Comparison of ENCODE assay signal across 8 cellular contexts in the genomic region with DNA sequence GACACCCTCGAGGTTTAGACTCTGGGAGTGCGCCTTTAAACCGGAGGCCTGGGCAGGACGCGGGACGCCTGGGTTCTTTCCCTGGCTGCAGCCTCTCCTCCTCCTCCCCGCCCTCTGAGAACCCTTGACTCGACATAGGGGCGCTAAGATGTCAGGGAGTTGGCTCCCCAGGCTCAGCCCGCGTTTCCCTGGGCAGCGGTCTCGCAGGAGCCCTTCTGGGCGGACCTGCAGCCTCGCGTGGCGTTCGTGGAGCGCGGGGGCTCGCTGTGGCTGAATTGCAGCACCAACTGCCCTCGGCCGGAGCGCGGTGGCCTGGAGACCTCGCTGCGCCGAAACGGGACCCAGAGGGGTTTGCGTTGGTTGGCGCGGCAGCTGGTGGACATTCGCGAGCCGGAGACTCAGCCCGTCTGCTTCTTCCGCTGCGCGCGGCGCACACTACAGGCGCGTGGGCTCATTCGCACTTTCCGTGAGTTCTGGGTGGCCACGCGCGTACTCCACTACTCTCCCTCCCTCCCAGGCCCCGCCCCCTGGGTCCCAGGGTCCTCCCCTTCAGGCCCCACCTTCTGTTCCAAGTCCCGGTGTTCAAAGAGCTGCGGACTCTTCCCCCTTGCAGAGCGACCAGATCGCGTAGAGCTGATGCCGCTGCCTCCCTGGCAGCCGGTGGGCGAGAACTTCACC. TPM values are rescaled to one million over a fixed set of nuclear protein-coding genes. Genes with fewer than 3 reads are reported as not detected.
DNase-seq lines count a peak whose midpoint lies in the region; ATAC-seq and TF ChIP-seq lines count a peak whose summit lies in the region.

No MANE protein-coding gene starts in this region.

- H3K9me3 Mint-ChIP-seq in IgD-negative memory B cell (peaks cover 0 to 7% (median 0%) of the 10 kb centered on the region in 3 donors), WTC11 (no peaks in the 10 kb centered on the region), endodermal cell (peaks cover 9% of the 10 kb centered on the region)
- H3K9me3 Mint-ChIP-seq in naive thymus-derived CD4-positive, alpha-beta T cell = peaks cover 0 to 4% (median 0%) of the 10 kb centered on the region in 11 donors

- H3K27me3 Mint-ChIP-seq in IgD-negative memory B cell (peaks cover 62% of the 10 kb centered on the region), WTC11 (ENCODE audit: low read depth) (peaks cover 98% of the 10 kb centered on the region), endodermal cell (ENCODE audit: insufficient read depth) (peaks cover 100% of the 10 kb centered on the region)
- peaks cover 43 to 78% (median 52%) of the 10 kb centered on the region in 5 donors for H3K27me3 Mint-ChIP-seq in naive thymus-derived CD4-positive, alpha-beta T cell

- ATAC-seq in WTC11 = no peak
- ATAC-seq in naive thymus-derived CD4-positive, alpha-beta T cell = peak; percentile 25
- peak; percentile 5 to 53 for ATAC-seq in upper lobe of left lung (ENCODE audit: low FRiP score in 2 of 2)
- no peak for ATAC-seq in HG02970 (IDR thresholded peaks at IDR 0.05; ENCODE audit: low FRiP score, unreplicated experiment)
- no peak for ATAC-seq in GM19452 (IDR thresholded peaks at IDR 0.05; ENCODE audit: unreplicated experiment)

- peaks cover 33 to 41% (median 39%) of the 10 kb centered on the region in 3 donors for H3K4me1 Mint-ChIP-seq in IgD-negative memory B cell
- peaks cover 42% of the 10 kb centered on the region for H3K4me1 Mint-ChIP-seq in WTC11
- H3K4me1 Mint-ChIP-seq in endodermal cell = peaks cover 14% of the 10 kb centered on the region
- H3K4me1 Mint-ChIP-seq in naive thymus-derived CD4-positive, alpha-beta T cell = peaks cover 49 to 82% (median 72%) of the 10 kb centered on the region in 7 donors

- peak overlapping the region; percentile 82 to 99 (median 89) for H3K27ac Mint-ChIP-seq in IgD-negative memory B cell
- no peak overlapping the region for H3K27ac Mint-ChIP-seq in WTC11
- no peak overlapping the region for H3K27ac Mint-ChIP-seq in endodermal cell
- peak overlapping the region in 2 of 9 donors; percentile 22 to 69 for H3K27ac Mint-ChIP-seq in naive thymus-derived CD4-positive, alpha-beta T cell

- H3K36me3 ChIP-seq in endodermal cell (ENCODE audit: control insufficient read depth, insufficient read depth, low read length) (no peaks in the 10 kb centered on the region), upper lobe of left lung (peaks cover 0 to 3% (median under 1%) of the 10 kb centered on the region in 4 donors)
- H3K36me3 ChIP-seq in naive thymus-derived CD4-positive, alpha-beta T cell (ENCODE audit: control insufficient read depth in 2 of 3, insufficient read depth in 3 of 3, low read length in 3 of 3) = no peaks in the 10 kb centered on the region

- WGBS in endodermal cell (ENCODE audit: insufficient coverage in 1 of 2, insufficient read length in 1 of 2), 2 experiments = 1 to 2% methylated on average over 20 to 57 of the region's 57 CpGs
- 2% methylated on average over 19 to 33 of the region's 57 CpGs for WGBS in upper lobe of left lung, 2 donors

- H3K36me3 Mint-ChIP-seq in IgD-negative memory B cell (peaks cover 2% of the 10 kb centered on the region), WTC11 (no peaks in the 10 kb centered on the region), endodermal cell (ENCODE audit: low read depth) (no peaks in the 10 kb centered on the region)
- H3K36me3 Mint-ChIP-seq in naive thymus-derived CD4-positive, alpha-beta T cell = peaks cover 0 to 17% (median under 1%) of the 10 kb centered on the region in 5 donors

- H3K27me3 ChIP-seq in endodermal cell (ENCODE audit: control insufficient read depth, insufficient read depth, low read length, poor library complexity, severe bottlenecking) (peaks cover 100% of the 10 kb centered on the region), upper lobe of left lung (peaks cover 0 to 47% (median 22%) of the 10 kb centered on the region in 4 donors)
- peaks cover 8 to 58% of the 10 kb centered on the region in 2 donors for H3K27me3 ChIP-seq in naive thymus-derived CD4-positive, alpha-beta T cell (ENCODE audit: control insufficient read depth in 2 of 2, insufficient read depth in 2 of 2, low read length in 2 of 2)

- CTCF ChIA-PET in WTC11 (lab: Charles Lee) = interaction anchor here (0.6 to 9.0 kb wide), 15 partner anchors 19 to 196 kb away, joined by 3 to 180 read pairs (median 4); a partner anchor contains a TSS
- CTCF ChIA-PET in naive thymus-derived CD4-positive, alpha-beta T cell (lab: Charles Lee) = interaction anchor here (1.0 to 1.5 kb wide), 2 partner anchors 24 to 98 kb away, joined by 3 to 5 read pairs; no protein-coding TSS in a partner anchor

- H3K4me1 ChIP-seq in endodermal cell (ENCODE audit: control insufficient read depth, insufficient read depth, low read length) (peaks cover 3% of the 10 kb centered on the region), upper lobe of left lung (peaks cover 92 to 100% (median 98%) of the 10 kb centered on the region in 4 donors)
- peaks cover 61 to 77% of the 10 kb centered on the region in 2 donors for H3K4me1 ChIP-seq in naive thymus-derived CD4-positive, alpha-beta T cell (ENCODE audit: control insufficient read depth in 2 of 2, insufficient read depth in 2 of 2, low read length in 2 of 2)

- POLR2A ChIA-PET in WTC11 (lab: Charles Lee) = interaction anchor here (1.0 to 1.7 kb wide), 4 partner anchors 20 to 62 kb away, joined by 3 to 8 read pairs (median 5); a partner anchor contains a TSS
- POLR2A ChIA-PET in naive thymus-derived CD4-positive, alpha-beta T cell (lab: Charles Lee) = interaction anchor here (0.6 to 5.3 kb wide), 2 partner anchors 11 to 20 kb away, joined by 6 to 28 read pairs; a partner anchor contains a TSS

- H3K4me3 Mint-ChIP-seq in IgD-negative memory B cell (peak overlapping the region; percentile 71 to 93 (median 82)), WTC11 (peak overlapping the region; percentile 82), endodermal cell (peak overlapping the region; percentile 42)
- H3K4me3 Mint-ChIP-seq in naive thymus-derived CD4-positive, alpha-beta T cell = peak overlapping the region; percentile 59 to 87 (median 81)

- intact Hi-C loops in naive thymus-derived CD4-positive, alpha-beta T cell (cut with micrococcal nuclease) = loop anchor here in 1 of 2 donors (5.0 kb wide), 1 partner anchor 221 kb away; no protein-coding TSS in a partner anchor

- no peak overlapping the region for H3K27ac ChIP-seq in endodermal cell (ENCODE audit: low read depth, low read length)
- no peak overlapping the region for H3K27ac ChIP-seq in naive thymus-derived CD4-positive, alpha-beta T cell (ENCODE audit: low read depth, low read length)
- peak overlapping the region; percentile 37 to 82 (median 66) for H3K27ac ChIP-seq in upper lobe of left lung

- no peak for TF ChIP-seq CTCF in WTC11 (IDR thresholded peaks at IDR 0.05)
- TF ChIP-seq CTCF in endodermal cell (conservative IDR thresholded peaks at IDR 0.05) = no peak
- TF ChIP-seq CTCF in upper lobe of left lung (IDR thresholded peaks at IDR 0.05) = no peak

- H3K9ac ChIP-seq in endodermal cell (ENCODE audit: extremely low read depth, low read length, poor library complexity, severe bottlenecking) = no peak overlapping the region

- TF ChIP-seq EP300 in upper lobe of left lung (IDR thresholded peaks at IDR 0.05) = no peak

- TF ChIP-seq POLR2A in upper lobe of left lung (IDR thresholded peaks at IDR 0.05) = peak in 3 of 4 donors; percentile 45 to 72 (median 52)

- DNase-seq in COLO668 (lab: John Stamatoyannopoulos, UW; ENCODE audit: unreplicated experiment) = peak; percentile 29
- peak; percentile 73 for DNase-seq in WTC11 (ENCODE audit: low spot score)
- peak; percentile 82 for DNase-seq in endodermal cell
- peak in 5 of 9 donors; percentile 34 to 68 (median 39) for DNase-seq in naive thymus-derived CD4-positive, alpha-beta T cell
- peak; percentile 81 to 92 for DNase-seq in upper lobe of left lung

- peak overlapping the region; percentile 56 for H3K4me3 ChIP-seq in endodermal cell (ENCODE audit: low read length)
- H3K4me3 ChIP-seq in naive thymus-derived CD4-positive, alpha-beta T cell (ENCODE audit: low read length) = peak overlapping the region; percentile 57
- H3K4me3 ChIP-seq in upper lobe of left lung = peak overlapping the region; percentile 14 to 64 (median 46)

- no peaks in the 10 kb centered on the region for H3K9me3 ChIP-seq in endodermal cell (ENCODE audit: control insufficient read depth, low read length)
- no peaks in the 10 kb centered on the region for H3K9me3 ChIP-seq in naive thymus-derived CD4-positive, alpha-beta T cell (ENCODE audit: control insufficient read depth in 2 of 3, low read length in 3 of 3)
- H3K9me3 ChIP-seq in upper lobe of left lung = no peaks in the 10 kb centered on the region

RNA-seq across cellular contexts. Expression of a gene that starts 1.3 kb away (rescaled TPM):
- polyA plus RNA-seq in IgD-negative memory B cell = not detected
- total RNA-seq in WTC11 (2021) (7.3 to 8.1 TPM (median 8.0 TPM) in 3 replicates), endodermal cell (under 1 TPM; 0.18 to 0.37 TPM), upper lobe of left lung (100 to 1,000 TPM in 1 of 6 donors, 10 to 100 TPM in 5; 19.5 to 102 (median 27.2) TPM)
- polyA plus RNA-seq in endodermal cell (2013, experiment 1 of 2) = 1.2 TPM
- polyA plus RNA-seq in endodermal cell (2013, experiment 2 of 2) = 0.62 TPM
- 1 to 10 TPM in 1 of 5 experiments, under 1 TPM in 2, not detected in 2; 0.46 to 2.4 (median 0.48) TPM for total RNA-seq in naive thymus-derived CD4-positive, alpha-beta T cell
- not detected for polyA plus RNA-seq in naive thymus-derived CD4-positive, alpha-beta T cell

RNA-seq across cellular contexts. Expression of a gene that starts 4.3 kb away (rescaled TPM):
- polyA plus RNA-seq in IgD-negative memory B cell = 0.81 TPM
- 2.0 to 3.7 TPM (median 3.1 TPM) in 3 replicates for total RNA-seq in WTC11 (2021)
- total RNA-seq in endodermal cell = under 1 TPM in 1 of 2 donors, not detected in 1; 0.44 TPM
- 0.28 TPM for polyA plus RNA-seq in endodermal cell (2013, experiment 1 of 2)
- 0.21 TPM for polyA plus RNA-seq in endodermal cell (2013, experiment 2 of 2)
- 1 to 10 TPM in 3 of 5 experiments, under 1 TPM in 2; 0.40 to 3.7 (median 1.2) TPM for total RNA-seq in naive thymus-derived CD4-positive, alpha-beta T cell
- polyA plus RNA-seq in naive thymus-derived CD4-positive, alpha-beta T cell = under 1 TPM; 0.52 to 0.55 TPM
- total RNA-seq in upper lobe of left lung = 10 to 100 TPM in 5 of 6 donors, 1 to 10 TPM in 1; 6.3 to 24.3 (median 12.0) TPM

RNA-seq across cellular contexts. Expression of a gene that starts 18.6 kb away (rescaled TPM):
- polyA plus RNA-seq in IgD-negative memory B cell = 2.6 TPM
- total RNA-seq in WTC11 (2021) (5.9 to 8.9 TPM (median 7.7 TPM) in 3 replicates), endodermal cell (1 to 10 TPM; 4.5 to 7.8 TPM), upper lobe of left lung (10 to 100 TPM in 1 of 6 donors, 1 to 10 TPM in 5; 1.8 to 21.6 (median 5.4) TPM)
- 4.2 TPM for polyA plus RNA-seq in endodermal cell (2013, experiment 1 of 2)
- 2.3 TPM for polyA plus RNA-seq in endodermal cell (2013, experiment 2 of 2)
- total RNA-seq in naive thymus-derived CD4-positive, alpha-beta T cell = 10 to 100 TPM in 1 of 5 experiments, 1 to 10 TPM in 4; 1.2 to 11.4 (median 6.2) TPM
- under 1 TPM in 1 of 2 donors, not detected in 1; 0.22 TPM for polyA plus RNA-seq in naive thymus-derived CD4-positive, alpha-beta T cell

RNA-seq across cellular contexts. Expression of a gene that starts 20.1 kb away (rescaled TPM):
- polyA plus RNA-seq in IgD-negative memory B cell = 9.2 TPM
- total RNA-seq in WTC11 (2021) (3.8 to 5.4 TPM (median 4.8 TPM) in 3 replicates), endodermal cell (1 to 10 TPM; 1.7 to 5.2 TPM), upper lobe of left lung (100 to 1,000 TPM; 190 to 791 (median 356) TPM)
- 1.3 TPM for polyA plus RNA-seq in endodermal cell (2013, experiment 1 of 2)
- 2.1 TPM for polyA plus RNA-seq in endodermal cell (2013, experiment 2 of 2)
- total RNA-seq in naive thymus-derived CD4-positive, alpha-beta T cell = 10 to 100 TPM in 3 of 5 experiments, 1 to 10 TPM in 2; 3.6 to 47.2 (median 16.3) TPM
- 1 to 10 TPM; 1.2 to 3.9 TPM for polyA plus RNA-seq in naive thymus-derived CD4-positive, alpha-beta T cell

RNA-seq across cellular contexts. Expression of a gene that starts 24.8 kb away (rescaled TPM):
- 12.8 TPM for polyA plus RNA-seq in IgD-negative memory B cell
- total RNA-seq in WTC11 (2021) = 26.2 to 27.0 TPM (median 26.6 TPM) in 3 replicates
- total RNA-seq in endodermal cell = 10 to 100 TPM; 23.2 to 25.9 TPM
- 15.9 TPM for polyA plus RNA-seq in endodermal cell (2013, experiment 1 of 2)
- polyA plus RNA-seq in endodermal cell (2013, experiment 2 of 2) = 14.1 TPM
- total RNA-seq in naive thymus-derived CD4-positive, alpha-beta T cell = 10 to 100 TPM in 2 of 5 experiments, 1 to 10 TPM in 3; 5.7 to 10.5 (median 9.3) TPM
- polyA plus RNA-seq in naive thymus-derived CD4-positive, alpha-beta T cell = 10 to 100 TPM; 18.3 to 19.4 TPM
- 10 to 100 TPM; 16.6 to 27.5 (median 26.0) TPM for total RNA-seq in upper lobe of left lung

Comparison
In these comparisons a context has a peak if more than half of its experiments do, and no peak if none do; other contexts are left out.
1. DNase-seq: peak in every context shown above with its lines; median percentile 86 in upper lobe of left lung; 82 in endodermal cell; 73 in WTC11; 39 in naive thymus-derived CD4-positive, alpha-beta T cell; 29 in COLO668.
2. H3K27ac Mint-ChIP-seq: peak in IgD-negative memory B cell (3 of 3); none in WTC11 (single experiment) and endodermal cell (single experiment).
3. ATAC-seq: peak in naive thymus-derived CD4-positive, alpha-beta T cell (single experiment) and upper lobe of left lung (2 of 2); none in WTC11 (single experiment), HG02970 (single experiment) and GM19452 (single experiment).
4. H3K27ac ChIP-seq: peak in upper lobe of left lung (4 of 4); none in endodermal cell (single experiment) and naive thymus-derived CD4-positive, alpha-beta T cell (single experiment).
5. Peak in every context shown above with its lines, with median percentiles within 50 percentile points of each other: H3K4me3 Mint-ChIP-seq and H3K4me3 ChIP-seq.